Comparison of ENCODE assay signal across 1 cellular context in the genomic region with DNA sequence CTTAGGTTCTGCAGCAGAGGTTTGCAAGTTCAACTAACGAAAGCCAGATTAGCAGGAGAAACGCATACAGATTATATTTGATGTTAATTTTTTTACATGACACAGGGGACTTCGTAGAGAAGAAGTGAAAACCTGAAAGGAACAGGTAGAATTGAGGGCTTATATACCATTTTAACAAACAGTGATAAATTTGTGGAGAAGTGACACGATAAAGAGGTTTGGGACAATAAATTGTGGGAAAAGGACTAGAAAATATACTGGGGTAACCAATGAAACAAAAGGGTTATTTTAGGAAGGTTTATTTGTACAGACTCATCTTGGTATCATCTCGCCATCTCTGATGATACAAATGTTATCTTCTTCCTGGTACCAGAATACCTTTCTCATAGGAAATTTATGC.
TF ChIP-seq lines count a peak whose summit lies in the region.

No MANE protein-coding gene starts in this region.

TF ChIP-seq in K562, 482 proteins besides CTCF, POLR2A, EP300 and RAD21 (continued from another document):
- no peak for TF ChIP-seq ZNF79 (CRISPR knock-in tag; IDR thresholded peaks at IDR 0.05; ENCODE audit: low read depth)
- no peak for TF ChIP-seq ZNF551 (CRISPR knock-in tag; IDR thresholded peaks at IDR 0.05)
- no peak for TF ChIP-seq ESRRB (CRISPR knock-in tag; IDR thresholded peaks at IDR 0.05; ENCODE audit: borderline replicate concordance)
- TF ChIP-seq, protein P1, sequence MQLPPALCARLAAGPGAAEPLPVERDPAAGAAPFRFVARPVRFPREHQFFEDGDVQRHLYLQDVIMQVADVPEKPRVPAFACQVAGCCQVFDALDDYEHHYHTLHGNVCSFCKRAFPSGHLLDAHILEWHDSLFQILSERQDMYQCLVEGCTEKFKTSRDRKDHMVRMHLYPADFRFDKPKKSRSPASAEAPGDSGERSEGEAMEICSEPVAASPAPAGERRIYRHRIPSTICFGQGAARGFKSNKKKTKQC (CRISPR knock-in tag; IDR thresholded peaks at IDR 0.05): no peak
- TF ChIP-seq, protein P2, sequence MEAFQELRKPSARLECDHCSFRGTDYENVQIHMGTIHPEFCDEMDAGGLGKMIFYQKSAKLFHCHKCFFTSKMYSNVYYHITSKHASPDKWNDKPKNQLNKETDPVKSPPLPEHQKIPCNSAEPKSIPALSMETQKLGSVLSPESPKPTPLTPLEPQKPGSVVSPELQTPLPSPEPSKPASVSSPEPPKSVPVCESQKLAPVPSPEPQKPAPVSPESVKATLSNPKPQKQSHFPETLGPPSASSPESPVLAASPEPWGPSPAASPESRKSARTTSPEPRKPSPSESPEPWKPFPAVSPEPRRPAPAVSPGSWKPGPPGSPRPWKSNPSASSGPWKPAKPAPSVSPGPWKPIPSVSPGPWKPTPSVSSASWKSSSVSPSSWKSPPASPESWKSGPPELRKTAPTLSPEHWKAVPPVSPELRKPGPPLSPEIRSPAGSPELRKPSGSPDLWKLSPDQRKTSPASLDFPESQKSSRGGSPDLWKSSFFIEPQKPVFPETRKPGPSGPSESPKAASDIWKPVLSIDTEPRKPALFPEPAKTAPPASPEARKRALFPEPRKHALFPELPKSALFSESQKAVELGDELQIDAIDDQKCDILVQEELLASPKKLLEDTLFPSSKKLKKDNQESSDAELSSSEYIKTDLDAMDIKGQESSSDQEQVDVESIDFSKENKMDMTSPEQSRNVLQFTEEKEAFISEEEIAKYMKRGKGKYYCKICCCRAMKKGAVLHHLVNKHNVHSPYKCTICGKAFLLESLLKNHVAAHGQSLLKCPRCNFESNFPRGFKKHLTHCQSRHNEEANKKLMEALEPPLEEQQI (IDR thresholded peaks at IDR 0.05): no peak
- no peak for TF ChIP-seq BDP1 (IDR thresholded peaks at IDR 0.05; ENCODE audit: insufficient read depth, insufficient read length)
- TF ChIP-seq NUFIP1 (IDR thresholded peaks at IDR 0.05; ENCODE audit: partially characterized antibody): no peak
- TF ChIP-seq, protein P3, sequence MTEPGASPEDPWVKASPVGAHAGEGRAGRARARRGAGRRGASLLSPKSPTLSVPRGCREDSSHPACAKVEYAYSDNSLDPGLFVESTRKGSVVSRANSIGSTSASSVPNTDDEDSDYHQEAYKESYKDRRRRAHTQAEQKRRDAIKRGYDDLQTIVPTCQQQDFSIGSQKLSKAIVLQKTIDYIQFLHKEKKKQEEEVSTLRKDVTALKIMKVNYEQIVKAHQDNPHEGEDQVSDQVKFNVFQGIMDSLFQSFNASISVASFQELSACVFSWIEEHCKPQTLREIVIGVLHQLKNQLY (CRISPR knock-in tag; conservative IDR thresholded peaks at IDR 0.05): no peak
- TF ChIP-seq, protein P4, sequence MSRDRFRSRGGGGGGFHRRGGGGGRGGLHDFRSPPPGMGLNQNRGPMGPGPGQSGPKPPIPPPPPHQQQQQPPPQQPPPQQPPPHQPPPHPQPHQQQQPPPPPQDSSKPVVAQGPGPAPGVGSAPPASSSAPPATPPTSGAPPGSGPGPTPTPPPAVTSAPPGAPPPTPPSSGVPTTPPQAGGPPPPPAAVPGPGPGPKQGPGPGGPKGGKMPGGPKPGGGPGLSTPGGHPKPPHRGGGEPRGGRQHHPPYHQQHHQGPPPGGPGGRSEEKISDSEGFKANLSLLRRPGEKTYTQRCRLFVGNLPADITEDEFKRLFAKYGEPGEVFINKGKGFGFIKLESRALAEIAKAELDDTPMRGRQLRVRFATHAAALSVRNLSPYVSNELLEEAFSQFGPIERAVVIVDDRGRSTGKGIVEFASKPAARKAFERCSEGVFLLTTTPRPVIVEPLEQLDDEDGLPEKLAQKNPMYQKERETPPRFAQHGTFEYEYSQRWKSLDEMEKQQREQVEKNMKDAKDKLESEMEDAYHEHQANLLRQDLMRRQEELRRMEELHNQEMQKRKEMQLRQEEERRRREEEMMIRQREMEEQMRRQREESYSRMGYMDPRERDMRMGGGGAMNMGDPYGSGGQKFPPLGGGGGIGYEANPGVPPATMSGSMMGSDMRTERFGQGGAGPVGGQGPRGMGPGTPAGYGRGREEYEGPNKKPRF (IDR thresholded peaks at IDR 0.05; ENCODE audit: low read depth, low read length): no peak
- no peak for TF ChIP-seq TEAD2 (tag; IDR thresholded peaks at IDR 0.05)
